Comparison of ENCODE assay signal across 1 cellular context in the genomic region with DNA sequence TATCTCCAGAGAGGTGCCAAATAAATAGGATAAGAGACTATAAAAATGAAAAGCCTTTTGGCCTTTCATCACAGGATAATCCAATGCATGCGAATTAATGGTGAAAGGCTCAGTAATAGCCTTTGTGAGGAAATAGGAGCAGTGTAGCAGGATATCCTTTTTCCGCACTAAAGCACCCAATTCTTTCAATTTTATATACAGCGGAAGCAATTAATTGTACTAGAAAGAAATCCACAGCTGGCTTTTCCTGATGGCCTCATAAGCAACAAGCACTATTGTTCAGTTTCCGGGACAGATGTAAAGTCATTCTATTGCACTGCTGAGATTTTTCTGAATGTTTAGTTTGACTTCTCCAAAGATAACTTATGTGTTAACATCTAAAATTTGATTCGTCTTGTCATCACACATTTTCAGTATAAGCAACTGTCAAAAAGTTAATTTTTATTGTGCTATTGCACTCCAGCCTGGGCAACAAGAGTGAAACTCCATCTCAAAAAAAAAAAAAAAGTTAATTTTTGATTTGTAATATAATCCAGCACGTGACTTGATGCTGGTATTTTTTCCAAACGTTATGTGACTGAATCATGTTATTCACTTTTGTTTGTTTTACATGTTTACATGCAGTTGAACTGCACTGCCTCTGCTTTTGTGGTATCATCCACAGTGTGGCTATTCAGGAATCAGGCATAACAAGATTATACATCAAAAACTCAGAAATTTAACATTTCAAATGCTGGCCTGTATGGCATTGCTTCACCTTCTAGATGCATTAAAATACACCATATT.
TF ChIP-seq lines count a peak whose summit lies in the region.

No MANE protein-coding gene starts in this region.

TF ChIP-seq in endothelial cell of umbilical vein, 7 proteins besides CTCF, POLR2A, EP300 and RAD21:
- TF ChIP-seq JUN (IDR thresholded peaks at IDR 0.05; ENCODE audit: borderline replicate concordance, insufficient read depth, insufficient read length, low read depth) (peak; percentile 54), EZH2 (IDR thresholded peaks at IDR 0.05; ENCODE audit: borderline replicate concordance, low read depth, low read length, severe bottlenecking) (no peak), GATA2 (IDR thresholded peaks at IDR 0.05; ENCODE audit: insufficient read depth, insufficient read length, low read depth, low read length) (peak; percentile 76), MYC (IDR thresholded peaks at IDR 0.05; ENCODE audit: low read depth, low read length) (no peak), POLR2AphosphoS5 (IDR thresholded peaks at IDR 0.05; ENCODE audit: insufficient read depth, low read depth, low read length) (peak; percentile 99), FOS (IDR thresholded peaks at IDR 0.05; ENCODE audit: borderline replicate concordance, insufficient read depth, low read length) (peak; percentile 73)
- TF ChIP-seq, protein P1, sequence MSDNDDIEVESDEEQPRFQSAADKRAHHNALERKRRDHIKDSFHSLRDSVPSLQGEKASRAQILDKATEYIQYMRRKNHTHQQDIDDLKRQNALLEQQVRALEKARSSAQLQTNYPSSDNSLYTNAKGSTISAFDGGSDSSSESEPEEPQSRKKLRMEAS (IDR thresholded peaks at IDR 0.05; ENCODE audit: insufficient read depth, insufficient read length): no peak
